ENCODE assay signal across 8 cellular contexts in the genomic region with DNA sequence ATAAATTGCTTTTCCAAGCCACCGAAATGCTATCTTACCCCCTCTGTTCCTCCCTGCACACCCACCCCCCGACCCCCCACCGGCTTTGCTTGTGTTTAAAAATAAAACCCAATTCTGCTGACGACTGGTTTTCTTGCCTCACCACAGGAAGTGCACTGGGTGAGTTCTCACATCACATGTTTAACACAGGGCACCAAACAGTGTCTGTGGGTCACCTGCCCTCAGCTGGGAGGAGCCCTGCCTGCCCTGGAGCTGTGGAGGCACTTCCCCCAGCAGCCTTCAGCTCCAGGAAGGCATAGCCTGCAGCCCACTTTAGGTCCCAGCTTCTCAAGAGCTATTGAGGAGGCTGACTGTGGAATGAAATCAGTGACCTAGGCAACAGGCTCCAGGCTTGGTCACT. TPM values are rescaled to one million over a fixed set of nuclear protein-coding genes. Genes with fewer than 3 reads are reported as not detected.
A peak's percentile ranks its signal among the peaks of the same experiment; 100 is the strongest.
DNase-seq lines count a peak whose midpoint lies in the region; ATAC-seq and TF ChIP-seq lines count a peak whose summit lies in the region.

No MANE protein-coding gene starts in this region.

- ATAC-seq in CD4-positive, CD25-positive, alpha-beta regulatory T cell (ENCODE audit: low read depth in 2 of 2), result peak; percentile 86 to 100
- ATAC-seq in GM18907 (IDR thresholded peaks at IDR 0.05; ENCODE audit: unreplicated experiment), result peak; percentile 97
- peak; percentile 91 for ATAC-seq in HG02973 (IDR thresholded peaks at IDR 0.05; ENCODE audit: unreplicated experiment)

- peaks cover 10% of the 10 kb centered on the region for H3K27me3 Mint-ChIP-seq in CD4-positive, CD25-positive, alpha-beta regulatory T cell
- peaks cover 12% of the 10 kb centered on the region for H3K27me3 Mint-ChIP-seq in chondrocyte (ENCODE audit: low read depth)

- peaks cover 15% of the 10 kb centered on the region for H3K4me1 ChIP-seq in CD4-positive, CD25-positive, alpha-beta regulatory T cell (ENCODE audit: control insufficient read depth, insufficient read depth, low read length, poor library complexity, severe bottlenecking)

- DNase-seq in CD4-positive, CD25-positive, alpha-beta regulatory T cell, result peak in 2 of 3 donors; percentile 21 to 81
- DNase-seq in NCI-H69 (lab: John Stamatoyannopoulos, UW) (peak; percentile 32), SK-N-DZ (ENCODE audit: low spot score) (no peak), chondrocyte (ENCODE audit: low spot score) (no peak), cerebellar cortex (ENCODE audit: low spot score) (no peak)
- DNase-seq in central memory CD4-positive, alpha-beta T cell, result peak; percentile 43

- H3K9me3 Mint-ChIP-seq in CD4-positive, CD25-positive, alpha-beta regulatory T cell, result peaks cover 0 to 2% (median 0%) of the 10 kb centered on the region in 7 donors
- no peaks in the 10 kb centered on the region for H3K9me3 Mint-ChIP-seq in chondrocyte (ENCODE audit: low read depth)

- no peak overlapping the region for H3K4me3 ChIP-seq in CD4-positive, CD25-positive, alpha-beta regulatory T cell (ENCODE audit: low read depth, low read length)

- no peak overlapping the region for H3K27ac ChIP-seq in CD4-positive, CD25-positive, alpha-beta regulatory T cell (ENCODE audit: insufficient read depth, low read length, poor library complexity, severe bottlenecking)

- no peaks in the 10 kb centered on the region for H3K36me3 ChIP-seq in CD4-positive, CD25-positive, alpha-beta regulatory T cell (ENCODE audit: control insufficient read depth, insufficient read depth, low read length)

- H3K36me3 Mint-ChIP-seq in CD4-positive, CD25-positive, alpha-beta regulatory T cell, result no peaks in the 10 kb centered on the region
- H3K36me3 Mint-ChIP-seq in chondrocyte (ENCODE audit: low read depth), result no peaks in the 10 kb centered on the region

- no peak for TF ChIP-seq CTCF in chondrocyte (IDR thresholded peaks at IDR 0.05)

- H3K27ac Mint-ChIP-seq in CD4-positive, CD25-positive, alpha-beta regulatory T cell, result peak overlapping the region in 1 of 3 donors; percentile 37
- no peak overlapping the region for H3K27ac Mint-ChIP-seq in chondrocyte (ENCODE audit: unreplicated experiment)

- peaks cover 0 to 13% (median 9%) of the 10 kb centered on the region in 4 donors for H3K4me1 Mint-ChIP-seq in CD4-positive, CD25-positive, alpha-beta regulatory T cell
- H3K4me1 Mint-ChIP-seq in chondrocyte (ENCODE audit: low read depth), result no peaks in the 10 kb centered on the region

- H3K4me3 Mint-ChIP-seq in CD4-positive, CD25-positive, alpha-beta regulatory T cell, result peak overlapping the region in 2 of 4 donors; percentile 2 to 51
- H3K4me3 Mint-ChIP-seq in chondrocyte (ENCODE audit: unreplicated experiment), result no peak overlapping the region

- no peaks in the 10 kb centered on the region for H3K9me3 ChIP-seq in CD4-positive, CD25-positive, alpha-beta regulatory T cell (ENCODE audit: control insufficient read depth in 2 of 2, low read length in 2 of 2)

- H3K27me3 ChIP-seq in CD4-positive, CD25-positive, alpha-beta regulatory T cell (ENCODE audit: control insufficient read depth, insufficient read depth, low read length), result no peaks in the 10 kb centered on the region

RNA-seq across cellular contexts. Expression of gene TMEM255A, which starts 8.8 kb away (rescaled TPM):
- not detected for total RNA-seq in CD4-positive, CD25-positive, alpha-beta regulatory T cell
- under 1 TPM in 1 of 4 donors, not detected in 3; 0.07 TPM for polyA plus RNA-seq in CD4-positive, CD25-positive, alpha-beta regulatory T cell
- polyA plus RNA-seq in SK-N-DZ (2014; cell fraction: cytosol; rRNA removed), result 5.1 and 7.9 TPM in 2 replicates
- polyA plus RNA-seq in SK-N-DZ (2014; cell fraction: nucleus; rRNA removed), result 4.1 and 9.3 TPM in 2 replicates
- total RNA-seq in chondrocyte, result 0.10 to 0.15 TPM in 2 of 3 replicates, not detected in the other

RNA-seq across cellular contexts. Expression of gene ZBTB33, which starts 51.8 kb away (rescaled TPM):
- total RNA-seq in CD4-positive, CD25-positive, alpha-beta regulatory T cell, result 24.5 TPM
- polyA plus RNA-seq in CD4-positive, CD25-positive, alpha-beta regulatory T cell, result 10 to 100 TPM; 10.5 to 18.3 (median 14.8) TPM
- polyA plus RNA-seq in SK-N-DZ (2014; cell fraction: cytosol; rRNA removed), result 16.3 and 18.8 TPM in 2 replicates
- 10.0 and 13.3 TPM in 2 replicates for polyA plus RNA-seq in SK-N-DZ (2014; cell fraction: nucleus; rRNA removed)
- 10.5 to 11.8 TPM (median 11.2 TPM) in 3 replicates for total RNA-seq in chondrocyte

RNA-seq across cellular contexts. Expression of gene ATP1B4, which starts 59.5 kb away (rescaled TPM):
- total RNA-seq in CD4-positive, CD25-positive, alpha-beta regulatory T cell, result not detected
- not detected for polyA plus RNA-seq in CD4-positive, CD25-positive, alpha-beta regulatory T cell
- polyA plus RNA-seq in SK-N-DZ (2014; cell fraction: cytosol; rRNA removed), result not detected in 2 replicates
- polyA plus RNA-seq in SK-N-DZ (2014; cell fraction: nucleus; rRNA removed), result not detected in 2 replicates
- total RNA-seq in chondrocyte, result not detected in 3 replicates

Comparison
In these comparisons a context has a peak if more than half of its experiments do, and no peak if none do; other contexts are left out.
1. DNase-seq: peak in CD4-positive, CD25-positive, alpha-beta regulatory T cell (2 of 3), NCI-H69 (single experiment) and central memory CD4-positive, alpha-beta T cell (single experiment); none in SK-N-DZ (single experiment), chondrocyte (single experiment) and cerebellar cortex (single experiment).
2. Peak in every context shown above with its lines, with median percentiles within 50 percentile points of each other: ATAC-seq.